Comparison of ENCODE assay signal across 3 cellular contexts in genomic region chr12:19574606-19575005, GRCh38.
TF ChIP-seq lines count a peak whose summit lies in the region.

No MANE protein-coding gene starts in this region.

TF ChIP-seq in SK-N-SH, 30 proteins besides CTCF, POLR2A, EP300 and RAD21:
- TF ChIP-seq MAX (IDR thresholded peaks at IDR 0.05; ENCODE audit: low read depth) (0 out of 2 replicates have a peak, but pooled peaks have one; percentile 18), TEAD4 (IDR thresholded peaks at IDR 0.05; ENCODE audit: borderline replicate concordance, insufficient read depth) (no peak)

TF ChIP-seq in SK-N-SH treated with all-trans-retinoic acid at 6 μM for 48 hours, 23 proteins besides CTCF, POLR2A, EP300 and RAD21 (continued from another document):
- TF ChIP-seq ZC3H10 (CRISPR knock-in tag; IDR thresholded peaks at IDR 0.05), result no peak
- no peak for TF ChIP-seq GLIS3 (CRISPR knock-in tag; IDR thresholded peaks at IDR 0.05)
- TF ChIP-seq SNAI2 (CRISPR knock-in tag; IDR thresholded peaks at IDR 0.05), result no peak

TF ChIP-seq in H1, 55 proteins besides CTCF, POLR2A, EP300 and RAD21 (continued from another document):
- TF ChIP-seq, protein P1, sequence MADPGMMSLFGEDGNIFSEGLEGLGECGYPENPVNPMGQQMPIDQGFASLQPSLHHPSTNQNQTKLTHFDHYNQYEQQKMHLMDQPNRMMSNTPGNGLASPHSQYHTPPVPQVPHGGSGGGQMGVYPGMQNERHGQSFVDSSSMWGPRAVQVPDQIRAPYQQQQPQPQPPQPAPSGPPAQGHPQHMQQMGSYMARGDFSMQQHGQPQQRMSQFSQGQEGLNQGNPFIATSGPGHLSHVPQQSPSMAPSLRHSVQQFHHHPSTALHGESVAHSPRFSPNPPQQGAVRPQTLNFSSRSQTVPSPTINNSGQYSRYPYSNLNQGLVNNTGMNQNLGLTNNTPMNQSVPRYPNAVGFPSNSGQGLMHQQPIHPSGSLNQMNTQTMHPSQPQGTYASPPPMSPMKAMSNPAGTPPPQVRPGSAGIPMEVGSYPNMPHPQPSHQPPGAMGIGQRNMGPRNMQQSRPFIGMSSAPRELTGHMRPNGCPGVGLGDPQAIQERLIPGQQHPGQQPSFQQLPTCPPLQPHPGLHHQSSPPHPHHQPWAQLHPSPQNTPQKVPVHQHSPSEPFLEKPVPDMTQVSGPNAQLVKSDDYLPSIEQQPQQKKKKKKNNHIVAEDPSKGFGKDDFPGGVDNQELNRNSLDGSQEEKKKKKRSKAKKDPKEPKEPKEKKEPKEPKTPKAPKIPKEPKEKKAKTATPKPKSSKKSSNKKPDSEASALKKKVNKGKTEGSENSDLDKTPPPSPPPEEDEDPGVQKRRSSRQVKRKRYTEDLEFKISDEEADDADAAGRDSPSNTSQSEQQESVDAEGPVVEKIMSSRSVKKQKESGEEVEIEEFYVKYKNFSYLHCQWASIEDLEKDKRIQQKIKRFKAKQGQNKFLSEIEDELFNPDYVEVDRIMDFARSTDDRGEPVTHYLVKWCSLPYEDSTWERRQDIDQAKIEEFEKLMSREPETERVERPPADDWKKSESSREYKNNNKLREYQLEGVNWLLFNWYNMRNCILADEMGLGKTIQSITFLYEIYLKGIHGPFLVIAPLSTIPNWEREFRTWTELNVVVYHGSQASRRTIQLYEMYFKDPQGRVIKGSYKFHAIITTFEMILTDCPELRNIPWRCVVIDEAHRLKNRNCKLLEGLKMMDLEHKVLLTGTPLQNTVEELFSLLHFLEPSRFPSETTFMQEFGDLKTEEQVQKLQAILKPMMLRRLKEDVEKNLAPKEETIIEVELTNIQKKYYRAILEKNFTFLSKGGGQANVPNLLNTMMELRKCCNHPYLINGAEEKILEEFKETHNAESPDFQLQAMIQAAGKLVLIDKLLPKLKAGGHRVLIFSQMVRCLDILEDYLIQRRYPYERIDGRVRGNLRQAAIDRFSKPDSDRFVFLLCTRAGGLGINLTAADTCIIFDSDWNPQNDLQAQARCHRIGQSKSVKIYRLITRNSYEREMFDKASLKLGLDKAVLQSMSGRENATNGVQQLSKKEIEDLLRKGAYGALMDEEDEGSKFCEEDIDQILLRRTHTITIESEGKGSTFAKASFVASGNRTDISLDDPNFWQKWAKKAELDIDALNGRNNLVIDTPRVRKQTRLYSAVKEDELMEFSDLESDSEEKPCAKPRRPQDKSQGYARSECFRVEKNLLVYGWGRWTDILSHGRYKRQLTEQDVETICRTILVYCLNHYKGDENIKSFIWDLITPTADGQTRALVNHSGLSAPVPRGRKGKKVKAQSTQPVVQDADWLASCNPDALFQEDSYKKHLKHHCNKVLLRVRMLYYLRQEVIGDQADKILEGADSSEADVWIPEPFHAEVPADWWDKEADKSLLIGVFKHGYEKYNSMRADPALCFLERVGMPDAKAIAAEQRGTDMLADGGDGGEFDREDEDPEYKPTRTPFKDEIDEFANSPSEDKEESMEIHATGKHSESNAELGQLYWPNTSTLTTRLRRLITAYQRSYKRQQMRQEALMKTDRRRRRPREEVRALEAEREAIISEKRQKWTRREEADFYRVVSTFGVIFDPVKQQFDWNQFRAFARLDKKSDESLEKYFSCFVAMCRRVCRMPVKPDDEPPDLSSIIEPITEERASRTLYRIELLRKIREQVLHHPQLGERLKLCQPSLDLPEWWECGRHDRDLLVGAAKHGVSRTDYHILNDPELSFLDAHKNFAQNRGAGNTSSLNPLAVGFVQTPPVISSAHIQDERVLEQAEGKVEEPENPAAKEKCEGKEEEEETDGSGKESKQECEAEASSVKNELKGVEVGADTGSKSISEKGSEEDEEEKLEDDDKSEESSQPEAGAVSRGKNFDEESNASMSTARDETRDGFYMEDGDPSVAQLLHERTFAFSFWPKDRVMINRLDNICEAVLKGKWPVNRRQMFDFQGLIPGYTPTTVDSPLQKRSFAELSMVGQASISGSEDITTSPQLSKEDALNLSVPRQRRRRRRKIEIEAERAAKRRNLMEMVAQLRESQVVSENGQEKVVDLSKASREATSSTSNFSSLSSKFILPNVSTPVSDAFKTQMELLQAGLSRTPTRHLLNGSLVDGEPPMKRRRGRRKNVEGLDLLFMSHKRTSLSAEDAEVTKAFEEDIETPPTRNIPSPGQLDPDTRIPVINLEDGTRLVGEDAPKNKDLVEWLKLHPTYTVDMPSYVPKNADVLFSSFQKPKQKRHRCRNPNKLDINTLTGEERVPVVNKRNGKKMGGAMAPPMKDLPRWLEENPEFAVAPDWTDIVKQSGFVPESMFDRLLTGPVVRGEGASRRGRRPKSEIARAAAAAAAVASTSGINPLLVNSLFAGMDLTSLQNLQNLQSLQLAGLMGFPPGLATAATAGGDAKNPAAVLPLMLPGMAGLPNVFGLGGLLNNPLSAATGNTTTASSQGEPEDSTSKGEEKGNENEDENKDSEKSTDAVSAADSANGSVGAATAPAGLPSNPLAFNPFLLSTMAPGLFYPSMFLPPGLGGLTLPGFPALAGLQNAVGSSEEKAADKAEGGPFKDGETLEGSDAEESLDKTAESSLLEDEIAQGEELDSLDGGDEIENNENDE (IDR thresholded peaks at IDR 0.05; ENCODE audit: insufficient replicate concordance, low read length), result no peak
- TF ChIP-seq SIRT6 (IDR thresholded peaks at IDR 0.05; ENCODE audit: low read length) (no peak), TAF1 (IDR thresholded peaks at IDR 0.05; ENCODE audit: low read depth, low read length) (no peak), ZNF274 (IDR thresholded peaks at IDR 0.05; ENCODE audit: borderline replicate concordance, extremely low read depth, low read length) (no peak), KDM1A (IDR thresholded peaks at IDR 0.05; ENCODE audit: borderline replicate concordance, low read length) (no peak), SIX5 (IDR thresholded peaks at IDR 0.05; ENCODE audit: low read depth, low read length) (no peak)
